Comparison of ENCODE assay signal across 4 cellular contexts in the genomic region with DNA sequence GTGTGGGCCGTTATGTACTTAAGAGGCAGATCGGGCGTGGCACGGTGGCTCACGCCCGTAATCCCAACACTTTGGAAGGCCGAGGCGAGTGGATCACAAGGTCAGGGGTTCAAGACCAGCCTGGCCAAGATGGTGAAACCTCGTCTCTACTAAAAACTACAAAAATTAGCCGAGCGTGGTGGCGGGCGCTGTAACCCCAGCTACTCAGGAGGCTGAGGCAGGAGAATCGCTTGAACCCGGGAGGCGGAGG. TPM values are rescaled to one million over a fixed set of nuclear protein-coding genes. Genes with fewer than 3 reads are reported as not detected.
DNase-seq lines count a peak whose midpoint lies in the region; ATAC-seq and TF ChIP-seq lines count a peak whose summit lies in the region.
"Not testable (repeated sequence)": the region's sequence is repeated elsewhere in the genome, so short reads cannot be mapped to it uniquely, and the experiment has no call there.

No MANE protein-coding gene starts in this region.

- POLR2A ChIA-PET in OCI-LY7 (lab: Charles Lee) = interaction anchor here (0.5 to 1.5 kb wide), 4 partner anchors 9 to 23 kb away, joined by 3 to 4 read pairs (median 3); partner anchors contain the start of gene KRTCAP2

- not testable (repeated sequence) for ATAC-seq in central memory CD8-positive, alpha-beta T cell (replicated peaks; ENCODE audit: extremely low read depth, poor library complexity, severe bottlenecking); upper lobe of left lung (ENCODE audit: low FRiP score in 2 of 2)

- H3K9me3 ChIP-seq in OCI-LY7 (ENCODE audit: low read length); upper lobe of left lung: not testable (repeated sequence)

- H2AK5ac ChIP-seq in mesendoderm (ENCODE audit: low read length) = peak overlapping the region; percentile 88

- H3K4me1 ChIP-seq in OCI-LY7 (ENCODE audit: insufficient read depth, low read length, poor library complexity, severe bottlenecking) (peaks cover 15% of the 10 kb centered on the region), upper lobe of left lung (peaks cover 23 to 32% (median 27%) of the 10 kb centered on the region in 4 donors)
- H3K4me1 ChIP-seq in mesendoderm (ENCODE audit: control insufficient read depth, low read depth, low read length) = not testable (repeated sequence)

- BruUV-seq in OCI-LY7 (replicated peaks; lab: Mats Ljungman, UMichigan) = not testable (repeated sequence)

- H4K5ac ChIP-seq in mesendoderm (ENCODE audit: low read length) = not testable (repeated sequence)

- peaks cover 34% of the 10 kb centered on the region for H3K4me1 Mint-ChIP-seq in central memory CD8-positive, alpha-beta T cell

- peak overlapping the region; percentile 95 for H3K9ac ChIP-seq in mesendoderm (ENCODE audit: low read length)

- not testable (repeated sequence) for DNase-seq in OCI-LY7 (ENCODE audit: low spot score); central memory CD8-positive, alpha-beta T cell (ENCODE audit: low spot score in 2 of 2); mesendoderm; upper lobe of left lung

- not testable (repeated sequence) for H3K9me2 ChIP-seq in OCI-LY7 (ENCODE audit: insufficient read depth, low read length)

- peak overlapping the region; percentile 78 for H2BK5ac ChIP-seq in mesendoderm (ENCODE audit: low read length)

- not testable (repeated sequence) for H3K79me2 ChIP-seq in OCI-LY7 (ENCODE audit: insufficient read depth, low read depth, low read length)
- peaks cover 13% of the 10 kb centered on the region for H3K79me2 ChIP-seq in mesendoderm (ENCODE audit: control insufficient read depth, insufficient read depth, low read length)

- H3K27ac ChIP-seq in OCI-LY7 (ENCODE audit: low read depth, low read length, poor library complexity, severe bottlenecking) = not testable (repeated sequence)
- H3K27ac ChIP-seq in mesendoderm (ENCODE audit: low read depth, low read length) (peak overlapping the region; percentile 69), upper lobe of left lung (peak overlapping the region; percentile 90 to 96 (median 91))

- H3K36me3 ChIP-seq in OCI-LY7 (ENCODE audit: insufficient read depth, low read length); mesendoderm (ENCODE audit: control insufficient read depth, insufficient read depth, low read length): not testable (repeated sequence)
- peaks cover 0 to 14% (median 7%) of the 10 kb centered on the region in 4 donors for H3K36me3 ChIP-seq in upper lobe of left lung

- H3K18ac ChIP-seq in mesendoderm (ENCODE audit: low read length) = not testable (repeated sequence)

- TF ChIP-seq EP300 in upper lobe of left lung (IDR thresholded peaks at IDR 0.05) = not testable (repeated sequence)

- not testable (repeated sequence) for H2AFZ ChIP-seq in OCI-LY7 (ENCODE audit: low read length)

- not testable (repeated sequence) for H3K23ac ChIP-seq in mesendoderm (ENCODE audit: low read length)

- intact Hi-C loops in OCI-LY7 (cut with micrococcal nuclease; ENCODE audit: unreplicated experiment) = loop anchor here (1.0 kb wide), 1 partner anchor 18 kb away; no protein-coding TSS in a partner anchor

- not testable (repeated sequence) for H3K4ac ChIP-seq in mesendoderm (ENCODE audit: low read depth, low read length)

- CTCF ChIA-PET in OCI-LY7 (lab: Charles Lee; ENCODE audit: unreplicated experiment) = interaction anchor here (0.6 to 1.3 kb wide), 4 partner anchors 13 to 414 kb away, joined by 3 to 4 read pairs (median 3); no protein-coding TSS in a partner anchor

- not testable (repeated sequence) for H3K79me1 ChIP-seq in mesendoderm (ENCODE audit: low read length)

- H3K4me2 ChIP-seq in OCI-LY7 (ENCODE audit: low read length) = peak overlapping the region; percentile 53
- H3K4me2 ChIP-seq in mesendoderm (ENCODE audit: low read length) = peak overlapping the region; percentile 91

- not testable (repeated sequence) for TF ChIP-seq CTCF in OCI-LY7 (conservative IDR thresholded peaks at IDR 0.05; ENCODE audit: low read length); upper lobe of left lung (IDR thresholded peaks at IDR 0.05)

- not testable (repeated sequence) for H2BK120ac ChIP-seq in mesendoderm (ENCODE audit: low read depth, low read length)

- not testable (repeated sequence) for H4K20me1 ChIP-seq in OCI-LY7 (ENCODE audit: insufficient read depth, low read length)

- H3K27ac Mint-ChIP-seq in central memory CD8-positive, alpha-beta T cell (ENCODE audit: low read depth) = peak overlapping the region; percentile 95

- H3K27me3 ChIP-seq in mesendoderm (ENCODE audit: insufficient read depth, low read length, poor library complexity); upper lobe of left lung: not testable (repeated sequence)

- peak overlapping the region; percentile 99 for H3K56ac ChIP-seq in mesendoderm (ENCODE audit: low read length)

- H3K4me3 ChIP-seq in OCI-LY7 (ENCODE audit: low read depth, low read length, poor library complexity, severe bottlenecking) = not testable (repeated sequence)
- H3K4me3 ChIP-seq in mesendoderm (ENCODE audit: low read length) = peak overlapping the region; percentile 66
- peak overlapping the region in 3 of 4 donors; percentile 58 to 69 (median 58) for H3K4me3 ChIP-seq in upper lobe of left lung

- not testable (repeated sequence) for H3K36me3 Mint-ChIP-seq in central memory CD8-positive, alpha-beta T cell (ENCODE audit: insufficient read depth)

- H2BK15ac ChIP-seq in mesendoderm (replicated peaks; ENCODE audit: low read depth) = not testable (repeated sequence)

- not testable (repeated sequence) for H3K27me3 Mint-ChIP-seq in central memory CD8-positive, alpha-beta T cell

- peak overlapping the region; percentile 94 for H3K4me3 Mint-ChIP-seq in central memory CD8-positive, alpha-beta T cell

- not testable (repeated sequence) for H4K8ac ChIP-seq in mesendoderm (ENCODE audit: low read depth, low read length)

- not testable (repeated sequence) for H3K9me3 Mint-ChIP-seq in central memory CD8-positive, alpha-beta T cell

- TF ChIP-seq POLR2A in upper lobe of left lung (IDR thresholded peaks at IDR 0.05) = not testable (repeated sequence)

- no CpG with 5 or more reads among the region's 16 CpGs for WGBS in mesendoderm (ENCODE audit: extremely low coverage, insufficient coverage, low lambda C conversion rate)
- WGBS in upper lobe of left lung, 2 donors = 4 to 5% methylated on average over 13 to 16 of the region's 16 CpGs

RNA-seq across cellular contexts. Expression of gene THBS3, which starts 13.8 kb away (rescaled TPM):
- total RNA-seq in OCI-LY7 (2014; rRNA removed; shearing (Covaris generic)) = 6.9 and 11.1 TPM in 2 replicates
- 28.7 and 37.1 TPM in 2 replicates for total RNA-seq in OCI-LY7 (2022)
- polyA plus RNA-seq in mesendoderm (2013, experiment 1 of 2) = 2.1 TPM
- 2.4 TPM for polyA plus RNA-seq in mesendoderm (2013, experiment 2 of 2)
- total RNA-seq in upper lobe of left lung = 10 to 100 TPM; 18.3 to 97.4 (median 27.6) TPM

RNA-seq across cellular contexts. Expression of gene MTX1, which starts 14.6 kb away (rescaled TPM):
- 67.6 and 70.2 TPM in 2 replicates for total RNA-seq in OCI-LY7 (2014; rRNA removed; shearing (Covaris generic))
- total RNA-seq in OCI-LY7 (2022) = 43.9 and 45.7 TPM in 2 replicates
- 40.8 TPM for polyA plus RNA-seq in mesendoderm (2013, experiment 1 of 2)
- polyA plus RNA-seq in mesendoderm (2013, experiment 2 of 2) = 40.6 TPM
- total RNA-seq in upper lobe of left lung = 10 to 100 TPM; 23.0 to 68.4 (median 37.4) TPM

RNA-seq across cellular contexts. Expression of gene TRIM46, which starts 20.3 kb away (rescaled TPM):
- 1.3 and 3.1 TPM in 2 replicates for total RNA-seq in OCI-LY7 (2014; rRNA removed; shearing (Covaris generic))
- total RNA-seq in OCI-LY7 (2022) = 3.9 and 4.5 TPM in 2 replicates
- polyA plus RNA-seq in mesendoderm (2013, experiment 1 of 2) = 1.8 TPM
- 2.0 TPM for polyA plus RNA-seq in mesendoderm (2013, experiment 2 of 2)
- total RNA-seq in upper lobe of left lung = under 1 TPM in 3 of 6 donors, not detected in 3; 0.30 to 0.64 (median 0.57) TPM

RNA-seq across cellular contexts. Expression of gene KRTCAP2, which starts 20.8 kb away (rescaled TPM):
- total RNA-seq in OCI-LY7 (2014; rRNA removed; shearing (Covaris generic)) = 80.5 and 128 TPM in 2 replicates
- total RNA-seq in OCI-LY7 (2022) (141 and 166 TPM in 2 replicates), upper lobe of left lung (100 to 1,000 TPM in 4 of 6 donors, 10 to 100 TPM in 2; 47.1 to 166 (median 131) TPM)
- polyA plus RNA-seq in mesendoderm (2013, experiment 1 of 2) = 196 TPM
- polyA plus RNA-seq in mesendoderm (2013, experiment 2 of 2) = 199 TPM

RNA-seq across cellular contexts. Expression of gene DPM3, which starts 53.6 kb away (rescaled TPM):
- 32.5 and 41.8 TPM in 2 replicates for total RNA-seq in OCI-LY7 (2014; rRNA removed; shearing (Covaris generic))
- total RNA-seq in OCI-LY7 (2022) (56.2 and 65.9 TPM in 2 replicates), upper lobe of left lung (100 to 1,000 TPM in 2 of 6 donors, 10 to 100 TPM in 3, not detected in 1; 25.1 to 112 (median 67.5) TPM)
- 84.8 TPM for polyA plus RNA-seq in mesendoderm (2013, experiment 1 of 2)
- 79.1 TPM for polyA plus RNA-seq in mesendoderm (2013, experiment 2 of 2)
